In the genomic region with DNA sequence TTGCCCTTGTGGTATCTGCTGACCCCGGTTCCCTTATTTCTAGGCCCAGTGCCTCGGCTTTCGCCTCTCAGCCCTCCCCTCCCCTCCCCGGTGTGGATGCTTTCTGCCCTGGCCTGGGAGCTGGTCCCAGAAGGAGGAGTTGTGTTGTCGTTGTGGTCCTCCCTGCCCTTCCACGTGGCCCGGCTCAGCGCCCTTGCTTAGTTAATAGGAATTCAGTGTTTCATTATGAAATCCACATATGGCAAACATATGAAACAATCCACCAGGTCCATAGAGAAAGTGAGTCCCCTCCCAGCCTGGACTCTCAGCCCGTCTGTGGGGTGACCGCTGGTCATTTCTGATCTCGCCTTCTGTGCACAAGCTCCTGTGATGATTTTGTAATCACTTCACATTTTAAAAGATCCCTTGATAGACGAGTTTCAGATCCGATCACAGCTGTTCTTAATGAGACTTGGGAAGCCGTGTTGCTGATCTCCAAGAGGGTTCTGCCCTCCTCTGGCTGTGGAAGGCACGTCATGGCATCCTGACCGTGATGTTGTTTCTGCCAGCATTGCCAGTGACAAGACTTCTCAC, we compare ENCODE assay signal across 10 cellular contexts.
A peak's percentile ranks its signal among the peaks of the same experiment; 100 is the strongest.
DNase-seq lines count a peak whose midpoint lies in the region; TF ChIP-seq lines count a peak whose summit lies in the region.
"Had no signal": no experiment of that assay in that cellular context is flagged by ENCODE, and none has a peak within 500 bp of the region (broad histone marks: within the 10 kb centered on the region; RNA-seq: fewer than 3 reads in every experiment).

No MANE protein-coding gene starts in this region.

- BruUV-seq in PC-9 (replicated peaks; lab: Mats Ljungman, UMichigan): no TSS peak

- CTCF ChIA-PET in BJ (lab: Yijun Ruan, JAX): interaction anchor here (0.9 to 2.7 kb wide), 13 partner anchors 10 to 375 kb away, joined by 3 to 9 read pairs (median 4); no protein-coding TSS in a partner anchor
- CTCF ChIA-PET in PC-9 (lab: Charles Lee): no interaction called here

- no peaks in the 10 kb centered on the region for H3K27me3 ChIP-seq in BJ (ENCODE audit: control insufficient read depth, insufficient read depth, low read length)
- H3K27me3 ChIP-seq in cardiac muscle cell: no peaks in the 10 kb centered on the region
- H3K27me3 ChIP-seq in PC-9 (ENCODE audit: insufficient read depth, low read depth): no peaks in the 10 kb centered on the region

- H3F3A ChIP-seq in PC-9 (ENCODE audit: insufficient read depth, low read depth): no peaks in the 10 kb centered on the region

- no peak overlapping the region for H2AFZ ChIP-seq in PC-9

- H3K36me3 ChIP-seq in BJ (ENCODE audit: control insufficient read depth, insufficient read depth, low read length) (peaks cover 7% of the 10 kb centered on the region), cardiac muscle cell (no peaks in the 10 kb centered on the region), PC-9 (ENCODE audit: low read depth) (no peaks in the 10 kb centered on the region)

- H3K27ac ChIP-seq in cardiac muscle cell (no peak overlapping the region), PC-9 (no peak overlapping the region)

- no peak overlapping the region for H3K4me3 ChIP-seq in BJ (ENCODE audit: low read depth, low read length)
- H3K4me3 ChIP-seq in cardiac muscle cell: no peak overlapping the region
- no peak overlapping the region for H3K4me3 ChIP-seq in retinal pigment epithelial cell (ENCODE audit: low read length)
- H3K4me3 ChIP-seq in PC-9: no peak overlapping the region

- intact Hi-C loops in PC-9 (cut with micrococcal nuclease; ENCODE audit: unreplicated experiment): no loop called here

- H3K9me2 ChIP-seq in PC-9 (ENCODE audit: insufficient read depth): no peaks in the 10 kb centered on the region

- DNase-seq in BJ (ENCODE audit: low read depth): peak; percentile 92
- DNase-seq in amniotic epithelial cell (ENCODE audit: low read depth): peak; percentile 48
- peak in 1 of 2 donors; percentile 82 for DNase-seq in cardiac muscle cell (ENCODE audit: low read depth in 1 of 2, low spot score in 1 of 2)
- peak; percentile 94 for DNase-seq in retinal pigment epithelial cell (ENCODE audit: low read depth)
- DNase-seq in activated CD8-positive, alpha-beta memory T cell treated with anti-CD3 and anti-CD28 coated beads, Interleukin-2, amount 50 U/mL, for 4 hours: no peak
- DNase-seq in GM10266 (ENCODE audit: extremely low spot score): no peak
- no peak for DNase-seq in PC-9
- DNase-seq in NCI-H2171 treated with DMSO at 0.1 percent for 48 hours (lab: John Stamatoyannopoulos, UW): no peak
- DNase-seq: effector CD4-positive, alpha-beta T cell; MM.1S had no signal

- H3K4me1 ChIP-seq in cardiac muscle cell (ENCODE audit: low read depth) (peaks cover 5% of the 10 kb centered on the region), PC-9 (replicated peaks; ENCODE audit: insufficient read depth) (no peaks in the 10 kb centered on the region)

- H3K9me3 ChIP-seq in cardiac muscle cell (ENCODE audit: low read depth): no peaks in the 10 kb centered on the region
- H3K9me3 ChIP-seq in PC-9 (ENCODE audit: insufficient read depth, low read depth): no peaks in the 10 kb centered on the region

- H4K20me1 ChIP-seq in PC-9 (ENCODE audit: insufficient read depth): no peaks in the 10 kb centered on the region

- no peak overlapping the region for H3K4me2 ChIP-seq in PC-9

- TF ChIP-seq CTCF in BJ (IDR thresholded peaks at IDR 0.05; ENCODE audit: insufficient read depth, low read depth, low read length): peak; percentile 66
- TF ChIP-seq CTCF in cardiac muscle cell (IDR thresholded peaks at IDR 0.05; ENCODE audit: low read depth, low read length): peak; percentile 31
- peak; percentile 73 for TF ChIP-seq CTCF in retinal pigment epithelial cell (conservative IDR thresholded peaks at IDR 0.05; ENCODE audit: low read depth, low read length)
- no peak for TF ChIP-seq CTCF in GM10266 (IDR thresholded peaks at IDR 0.05; ENCODE audit: control insufficient read depth, insufficient read depth, low read depth, missing control alignments)
- no peak for TF ChIP-seq CTCF in PC-9 (conservative IDR thresholded peaks at IDR 0.05)

- no peaks in the 10 kb centered on the region for H3K79me2 ChIP-seq in PC-9 (ENCODE audit: low read depth)

- POLR2A ChIA-PET in BJ (lab: Charles Lee) (interaction anchor here (0.5 kb wide), 1 partner anchor 17 kb away, joined by 9 read pairs; no protein-coding TSS in a partner anchor), PC-9 (lab: Charles Lee; ENCODE audit: unreplicated experiment) (interaction anchor here (0.5 kb wide), 1 partner anchor 173 kb away, joined by 3 read pairs; no protein-coding TSS in a partner anchor)

Comparison
In these comparisons a context has a peak if more than half of its experiments do, and no peak if none do; other contexts are left out.
1. DNase-seq: peak in BJ (single experiment), amniotic epithelial cell (single experiment) and retinal pigment epithelial cell (single experiment); none in activated CD8-positive, alpha-beta memory T cell treated with anti-CD3 and anti-CD28 coated beads, Interleukin-2, amount 50 U/mL, for 4 hours (single experiment), GM10266 (single experiment), PC-9 (0 of 2) and NCI-H2171 treated with DMSO at 0.1 percent for 48 hours (single experiment).
2. CTCF ChIP-seq: peak in BJ (single experiment), cardiac muscle cell (single experiment) and retinal pigment epithelial cell (single experiment); none in GM10266 (single experiment) and PC-9 (single experiment).